In the genomic region with DNA sequence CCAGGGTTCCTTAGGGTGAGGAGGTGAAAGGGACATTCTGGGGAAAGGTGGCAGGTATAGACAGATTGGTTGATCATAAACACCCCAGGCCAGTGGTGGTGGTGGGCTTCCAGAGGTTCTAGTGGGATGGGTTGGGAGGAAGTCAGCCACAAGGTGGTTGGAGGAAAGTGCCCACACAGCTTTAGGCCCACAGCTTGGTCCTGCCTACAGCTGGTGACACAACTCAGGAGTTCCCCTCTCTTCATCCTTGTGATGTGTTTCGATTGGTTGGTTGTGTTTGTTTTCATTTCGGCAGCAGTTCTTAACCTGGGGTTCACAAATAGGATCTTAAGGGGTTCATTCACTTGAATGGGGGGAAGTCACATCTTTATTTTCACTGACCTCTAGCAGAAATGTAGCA, we compare ENCODE assay signal across 1 cellular context.
TF ChIP-seq lines count a peak whose summit lies in the region.

No MANE protein-coding gene starts in this region.

TF ChIP-seq in GM12878, 131 proteins besides CTCF, POLR2A, EP300 and RAD21 (continued from another document):
- TF ChIP-seq SUPT20H (IDR thresholded peaks at IDR 0.05; ENCODE audit: borderline replicate concordance, control insufficient read depth, low read depth, low read length) (no peak), RELA (IDR thresholded peaks at IDR 0.05; ENCODE audit: borderline replicate concordance, partially characterized antibody) (no peak), NRF1 (conservative IDR thresholded peaks at IDR 0.05; ENCODE audit: low read depth, low read length) (no peak)
- TF ChIP-seq, protein P1, sequence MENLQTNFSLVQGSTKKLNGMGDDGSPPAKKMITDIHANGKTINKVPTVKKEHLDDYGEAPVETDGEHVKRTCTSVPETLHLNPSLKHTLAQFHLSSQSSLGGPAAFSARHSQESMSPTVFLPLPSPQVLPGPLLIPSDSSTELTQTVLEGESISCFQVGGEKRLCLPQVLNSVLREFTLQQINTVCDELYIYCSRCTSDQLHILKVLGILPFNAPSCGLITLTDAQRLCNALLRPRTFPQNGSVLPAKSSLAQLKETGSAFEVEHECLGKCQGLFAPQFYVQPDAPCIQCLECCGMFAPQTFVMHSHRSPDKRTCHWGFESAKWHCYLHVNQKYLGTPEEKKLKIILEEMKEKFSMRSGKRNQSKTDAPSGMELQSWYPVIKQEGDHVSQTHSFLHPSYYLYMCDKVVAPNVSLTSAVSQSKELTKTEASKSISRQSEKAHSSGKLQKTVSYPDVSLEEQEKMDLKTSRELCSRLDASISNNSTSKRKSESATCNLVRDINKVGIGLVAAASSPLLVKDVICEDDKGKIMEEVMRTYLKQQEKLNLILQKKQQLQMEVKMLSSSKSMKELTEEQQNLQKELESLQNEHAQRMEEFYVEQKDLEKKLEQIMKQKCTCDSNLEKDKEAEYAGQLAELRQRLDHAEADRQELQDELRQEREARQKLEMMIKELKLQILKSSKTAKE (IDR thresholded peaks at IDR 0.05; ENCODE audit: low read depth, poor library complexity, severe bottlenecking): no peak
